Comparison of ENCODE assay signal across 26 cellular contexts in the genomic region with DNA sequence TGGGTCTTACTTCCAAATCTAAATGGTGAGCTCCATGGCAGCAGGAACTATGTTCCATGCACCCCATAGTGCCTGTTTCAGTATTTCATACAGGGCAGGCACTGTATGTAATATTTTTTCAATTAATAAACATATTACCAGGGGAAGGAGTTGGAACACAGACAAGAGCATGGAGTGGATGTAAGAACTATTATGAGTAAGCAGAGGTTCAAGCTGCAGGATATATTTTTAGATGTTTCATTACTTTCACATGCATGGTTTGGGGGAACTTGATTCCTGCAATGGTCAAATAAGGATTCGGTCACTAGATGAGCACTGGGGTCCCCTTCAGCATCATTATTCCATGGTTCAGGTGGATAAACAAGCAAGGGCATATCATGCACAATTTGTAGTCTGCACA.
DNase-seq lines count a peak whose midpoint lies in the region; ATAC-seq and TF ChIP-seq lines count a peak whose summit lies in the region.
"Had no signal": no experiment of that assay in that cellular context is flagged by ENCODE, and none has a peak within 500 bp of the region (broad histone marks: within the 10 kb centered on the region; RNA-seq: fewer than 3 reads in every experiment).

No MANE protein-coding gene starts in this region.

- intact Hi-C loops in gastrocnemius medialis (cut with DNase I; ENCODE audit: low total_unique reads) (no loop called here), mucosa of descending colon (cut with DNase I, micrococcal nuclease) (no loop called here)

- in situ Hi-C loops in gastrocnemius medialis (cut with MboI; ENCODE audit: low sequenced_read_pairs in 4 of 4), result no loop called here

- H3K4me1 ChIP-seq in gastrocnemius medialis, result peaks cover 24% of the 10 kb centered on the region in 2 donors
- H3K4me1 ChIP-seq in mucosa of descending colon (ENCODE audit: low read depth), result no peaks in the 10 kb centered on the region
- H3K4me1 ChIP-seq: body of pancreas, HAP-1 had no signal

- DNase-seq in HFFc6 (no peak), fibroblast of the aortic adventitia (ENCODE audit: low read depth) (peak; percentile 59), gastrocnemius medialis (no peak), NCI-H2029 treated with DMSO at 0.1 percent for 48 hours (lab: John Stamatoyannopoulos, UW) (no peak), OCI-M1 (lab: John Stamatoyannopoulos, UW) (no peak), mucosa of descending colon (no peak)
- DNase-seq: activated CD4-positive, alpha-beta memory T cell treated with anti-CD3 and anti-CD28 coated beads, Interleukin-2, amount 10 ng/mL, durations not matched to agents 7 days and 5 days; activated CD8-positive, alpha-beta memory T cell treated with anti-CD3 and anti-CD28 coated beads, Interleukin-2, amount 50 U/mL, for 4 hours; activated naive CD4-positive, alpha-beta T cell treated with Interleukin-2 at 50 U/mL for 16 hours; body of pancreas; left lung; NCI-H1048; NCI-H187; NCI-H2171; NCI-H82; posterior cingulate gyrus; right lobe of liver; stimulated activated CD4-positive, alpha-beta T cell treated with anti-CD3 and anti-CD28 coated beads, Interleukin-4, amount 100 ng/mL, for 24 hours; tibial artery had no signal

- H3K4me1 Mint-ChIP-seq in HFFc6 (ENCODE audit: low read depth), result peaks cover 58% of the 10 kb centered on the region

- H3K27ac Mint-ChIP-seq in HFFc6, result peak overlapping the region; percentile 67
- H3K27ac Mint-ChIP-seq: activated CD4-positive, alpha-beta memory T cell treated with anti-CD3 and anti-CD28 coated beads, Interleukin-2, amount 10 ng/mL, durations not matched to agents 7 days and 5 days; activated T-helper 1 cell treated with anti-CD3 and anti-CD28 coated beads, Interleukin-12 subunit alpha, Interleukin-12 subunit beta, Interleukin-2, Interleukin-4 antibody, amounts not matched to agents 30 ng/mL and 10 ng/mL and 1 ng/mL, durations not matched to agents 14 hours and 24 hours and 36 hours had no signal

- no peaks in the 10 kb centered on the region for H3K9me3 Mint-ChIP-seq in HFFc6
- H3K9me3 Mint-ChIP-seq: activated CD4-positive, alpha-beta memory T cell treated with anti-CD3 and anti-CD28 coated beads, Interleukin-2, amount 10 ng/mL, durations not matched to agents 7 days and 5 days; activated T-helper 1 cell treated with anti-CD3 and anti-CD28 coated beads, Interleukin-12 subunit alpha, Interleukin-12 subunit beta, Interleukin-2, Interleukin-4 antibody, amounts not matched to agents 30 ng/mL and 10 ng/mL and 1 ng/mL, durations not matched to agents 14 hours and 24 hours and 36 hours had no signal

- H3K4me3 ChIP-seq in fibroblast of the aortic adventitia (ENCODE audit: low read depth, low read length), result no peak overlapping the region
- no peak overlapping the region for H3K4me3 ChIP-seq in gastrocnemius medialis
- H3K4me3 ChIP-seq in mucosa of descending colon, result no peak overlapping the region
- H3K4me3 ChIP-seq: BLaER1 treated with 17β-estradiol and CSF1 and Interleukin-3, amounts not matched to agents 10 nM and 100 nM; body of pancreas; HAP-1; left lung; right lobe of liver; SJSA1; tibial artery; vagina had no signal

- TF ChIP-seq CTCF in HFFc6 (IDR thresholded peaks at IDR 0.05) (no peak), fibroblast of the aortic adventitia (IDR thresholded peaks at IDR 0.05; ENCODE audit: insufficient read depth, low read length) (no peak), gastrocnemius medialis (IDR thresholded peaks at IDR 0.05 in 4 of 5, conservative IDR thresholded peaks at IDR 0.05 in 1 of 5) (no peak), mucosa of descending colon (IDR thresholded peaks at IDR 0.05) (no peak)

- H3K27me3 Mint-ChIP-seq in HFFc6 (ENCODE audit: insufficient read depth), result no peaks in the 10 kb centered on the region

- 0 out of 2 replicates have a peak overlapping the region, but pooled peaks have one; percentile 18 for H3K4me3 Mint-ChIP-seq in HFFc6
- H3K4me3 Mint-ChIP-seq: activated CD4-positive, alpha-beta memory T cell treated with anti-CD3 and anti-CD28 coated beads, Interleukin-2, amount 10 ng/mL, durations not matched to agents 7 days and 5 days; activated T-helper 1 cell treated with anti-CD3 and anti-CD28 coated beads, Interleukin-12 subunit alpha, Interleukin-12 subunit beta, Interleukin-2, Interleukin-4 antibody, amounts not matched to agents 30 ng/mL and 10 ng/mL and 1 ng/mL, durations not matched to agents 14 hours and 24 hours and 36 hours had no signal

- peak overlapping the region in 2 of 4 donors; percentile 3 to 33 for H3K27ac ChIP-seq in gastrocnemius medialis
- H3K27ac ChIP-seq: BLaER1 treated with 17β-estradiol and CSF1 and Interleukin-3, amounts not matched to agents 10 nM and 100 nM; body of pancreas; right lobe of liver; SJSA1; tibial artery; vagina had no signal

- H3K36me3 Mint-ChIP-seq in HFFc6 (ENCODE audit: low read depth), result peaks cover 15% of the 10 kb centered on the region

- no peaks in the 10 kb centered on the region for H3K36me3 ChIP-seq in gastrocnemius medialis
- H3K36me3 ChIP-seq in mucosa of descending colon (ENCODE audit: low read depth), result no peaks in the 10 kb centered on the region
- H3K36me3 ChIP-seq: HAP-1, left lung, right lobe of liver, SJSA1, tibial artery, vagina had no signal

- ATAC-seq in SK-N-SH treated with all-trans-retinoic acid at 6 μM for 48 hours, result peak; percentile 48
- ATAC-seq in gastrocnemius medialis, result peak; percentile 62 to 68
- ATAC-seq in mucosa of descending colon, result no peak
- ATAC-seq: body of pancreas, esophagus mucosa, left lung had no signal

- TF ChIP-seq POLR2A in gastrocnemius medialis (IDR thresholded peaks at IDR 0.05), result no peak

- no peaks in the 10 kb centered on the region for H3K27me3 ChIP-seq in gastrocnemius medialis
- H3K27me3 ChIP-seq: BLaER1 treated with 17β-estradiol and CSF1 and Interleukin-3, amounts not matched to agents 10 nM and 100 nM; body of pancreas; left lung; right lobe of liver; SJSA1; tibial artery; vagina had no signal

- H3K9me3 ChIP-seq in gastrocnemius medialis (no peaks in the 10 kb centered on the region), mucosa of descending colon (no peaks in the 10 kb centered on the region)
- H3K9me3 ChIP-seq: BLaER1 treated with 17β-estradiol and CSF1 and Interleukin-3, amounts not matched to agents 10 nM and 100 nM; body of pancreas; HAP-1; left lung; right lobe of liver; SJSA1; tibial artery; vagina had no signal

TF ChIP-seq in SK-N-SH treated with all-trans-retinoic acid at 6 μM for 48 hours, 23 proteins besides CTCF, POLR2A, EP300 and RAD21:
- TF ChIP-seq SNAI2 (CRISPR knock-in tag; IDR thresholded peaks at IDR 0.05), result no peak
- TF ChIP-seq CSDC2 (CRISPR knock-in tag; IDR thresholded peaks at IDR 0.05), result no peak
- TF ChIP-seq ZFP30 (CRISPR knock-in tag; IDR thresholded peaks at IDR 0.05), result no peak
- TF ChIP-seq ESRRG (CRISPR knock-in tag; IDR thresholded peaks at IDR 0.05), result no peak
- TF ChIP-seq ARNTL (CRISPR knock-in tag; IDR thresholded peaks at IDR 0.05; ENCODE audit: borderline replicate concordance, low read depth), result no peak
- no peak for TF ChIP-seq ZNF8 (CRISPR knock-in tag; IDR thresholded peaks at IDR 0.05)
- TF ChIP-seq, protein P1, sequence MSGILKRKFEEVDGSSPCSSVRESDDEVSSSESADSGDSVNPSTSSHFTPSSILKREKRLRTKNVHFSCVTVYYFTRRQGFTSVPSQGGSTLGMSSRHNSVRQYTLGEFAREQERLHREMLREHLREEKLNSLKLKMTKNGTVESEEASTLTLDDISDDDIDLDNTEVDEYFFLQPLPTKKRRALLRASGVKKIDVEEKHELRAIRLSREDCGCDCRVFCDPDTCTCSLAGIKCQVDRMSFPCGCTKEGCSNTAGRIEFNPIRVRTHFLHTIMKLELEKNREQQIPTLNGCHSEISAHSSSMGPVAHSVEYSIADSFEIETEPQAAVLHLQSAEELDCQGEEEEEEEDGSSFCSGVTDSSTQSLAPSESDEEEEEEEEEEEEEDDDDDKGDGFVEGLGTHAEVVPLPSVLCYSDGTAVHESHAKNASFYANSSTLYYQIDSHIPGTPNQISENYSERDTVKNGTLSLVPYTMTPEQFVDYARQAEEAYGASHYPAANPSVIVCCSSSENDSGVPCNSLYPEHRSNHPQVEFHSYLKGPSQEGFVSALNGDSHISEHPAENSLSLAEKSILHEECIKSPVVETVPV (CRISPR knock-in tag; IDR thresholded peaks at IDR 0.05), result no peak
- TF ChIP-seq OSR1 (CRISPR knock-in tag; IDR thresholded peaks at IDR 0.05), result no peak
- TF ChIP-seq TCF4 (CRISPR knock-in tag; IDR thresholded peaks at IDR 0.05; ENCODE audit: borderline replicate concordance), result no peak
- TF ChIP-seq ZFP3 (CRISPR knock-in tag; IDR thresholded peaks at IDR 0.05), result no peak
- no peak for TF ChIP-seq PPARA (CRISPR knock-in tag; IDR thresholded peaks at IDR 0.05; ENCODE audit: borderline replicate concordance)
- no peak for TF ChIP-seq ISL1 (CRISPR knock-in tag; IDR thresholded peaks at IDR 0.05)
- no peak for TF ChIP-seq ZC3H10 (CRISPR knock-in tag; IDR thresholded peaks at IDR 0.05)
- TF ChIP-seq BACH2 (CRISPR knock-in tag; IDR thresholded peaks at IDR 0.05; ENCODE audit: borderline replicate concordance), result no peak
- no peak for TF ChIP-seq GLIS3 (CRISPR knock-in tag; IDR thresholded peaks at IDR 0.05)
- no peak for TF ChIP-seq RARB (CRISPR knock-in tag; IDR thresholded peaks at IDR 0.05)
- TF ChIP-seq ZNF70 (CRISPR knock-in tag; IDR thresholded peaks at IDR 0.05), result no peak
- TF ChIP-seq, protein P2, sequence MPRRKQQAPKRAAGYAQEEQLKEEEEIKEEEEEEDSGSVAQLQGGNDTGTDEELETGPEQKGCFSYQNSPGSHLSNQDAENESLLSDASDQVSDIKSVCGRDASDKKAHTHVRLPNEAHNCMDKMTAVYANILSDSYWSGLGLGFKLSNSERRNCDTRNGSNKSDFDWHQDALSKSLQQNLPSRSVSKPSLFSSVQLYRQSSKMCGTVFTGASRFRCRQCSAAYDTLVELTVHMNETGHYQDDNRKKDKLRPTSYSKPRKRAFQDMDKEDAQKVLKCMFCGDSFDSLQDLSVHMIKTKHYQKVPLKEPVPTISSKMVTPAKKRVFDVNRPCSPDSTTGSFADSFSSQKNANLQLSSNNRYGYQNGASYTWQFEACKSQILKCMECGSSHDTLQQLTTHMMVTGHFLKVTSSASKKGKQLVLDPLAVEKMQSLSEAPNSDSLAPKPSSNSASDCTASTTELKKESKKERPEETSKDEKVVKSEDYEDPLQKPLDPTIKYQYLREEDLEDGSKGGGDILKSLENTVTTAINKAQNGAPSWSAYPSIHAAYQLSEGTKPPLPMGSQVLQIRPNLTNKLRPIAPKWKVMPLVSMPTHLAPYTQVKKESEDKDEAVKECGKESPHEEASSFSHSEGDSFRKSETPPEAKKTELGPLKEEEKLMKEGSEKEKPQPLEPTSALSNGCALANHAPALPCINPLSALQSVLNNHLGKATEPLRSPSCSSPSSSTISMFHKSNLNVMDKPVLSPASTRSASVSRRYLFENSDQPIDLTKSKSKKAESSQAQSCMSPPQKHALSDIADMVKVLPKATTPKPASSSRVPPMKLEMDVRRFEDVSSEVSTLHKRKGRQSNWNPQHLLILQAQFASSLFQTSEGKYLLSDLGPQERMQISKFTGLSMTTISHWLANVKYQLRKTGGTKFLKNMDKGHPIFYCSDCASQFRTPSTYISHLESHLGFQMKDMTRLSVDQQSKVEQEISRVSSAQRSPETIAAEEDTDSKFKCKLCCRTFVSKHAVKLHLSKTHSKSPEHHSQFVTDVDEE (CRISPR knock-in tag; IDR thresholded peaks at IDR 0.05), result no peak
